1 cellular context compared by ENCODE assay signal in the genomic region with DNA sequence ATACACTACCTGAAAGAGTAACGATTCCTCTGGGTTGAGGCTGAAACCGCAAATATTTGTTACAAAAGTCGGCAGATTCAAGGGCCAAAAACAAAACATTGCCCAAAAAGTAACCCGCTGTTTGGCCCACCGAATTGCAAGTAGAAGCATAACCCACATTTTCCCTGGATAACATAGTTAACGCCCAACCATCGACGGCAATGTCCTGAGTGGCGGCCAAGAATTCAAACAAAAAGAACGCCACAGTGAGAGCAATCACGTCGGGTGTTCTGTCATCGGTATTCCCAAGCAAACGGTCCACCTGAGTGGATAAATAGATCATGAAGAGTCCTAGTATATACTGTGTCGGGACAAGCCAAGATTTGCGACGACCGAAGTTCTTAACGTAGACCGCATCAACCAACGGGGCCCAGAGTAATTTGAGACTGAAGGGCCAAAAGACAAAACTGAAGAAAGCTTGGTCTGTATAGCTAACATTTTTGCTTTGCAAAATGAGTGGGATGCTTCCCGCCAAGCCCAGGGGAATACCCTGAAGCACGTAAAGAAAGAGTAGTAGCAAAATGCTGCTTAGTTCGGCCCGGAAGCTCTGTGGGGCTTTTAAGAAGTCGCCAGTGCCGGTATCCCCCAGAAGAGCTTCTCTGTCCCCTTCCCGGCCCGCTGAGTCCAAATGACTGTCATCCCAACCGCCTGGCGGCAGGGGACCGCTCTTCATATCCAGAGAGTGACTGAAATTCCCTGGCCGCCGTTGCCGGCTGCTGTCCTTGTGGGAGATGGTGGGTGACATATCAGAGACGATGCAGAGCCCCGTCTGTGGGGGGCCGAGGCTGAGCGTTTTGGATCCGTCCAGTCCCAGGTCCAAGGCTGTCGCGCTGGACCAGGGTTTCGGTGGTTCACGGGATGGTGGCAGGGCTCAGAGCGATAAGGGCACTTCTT.
A peak's percentile ranks its signal among the peaks of the same experiment; 100 is the strongest.
TF ChIP-seq lines count a peak whose summit lies in the region.

No MANE protein-coding gene starts in this region.

TF ChIP-seq in K562, 482 proteins besides CTCF, POLR2A, EP300 and RAD21 (continues in another document):
- TF ChIP-seq, protein P1, sequence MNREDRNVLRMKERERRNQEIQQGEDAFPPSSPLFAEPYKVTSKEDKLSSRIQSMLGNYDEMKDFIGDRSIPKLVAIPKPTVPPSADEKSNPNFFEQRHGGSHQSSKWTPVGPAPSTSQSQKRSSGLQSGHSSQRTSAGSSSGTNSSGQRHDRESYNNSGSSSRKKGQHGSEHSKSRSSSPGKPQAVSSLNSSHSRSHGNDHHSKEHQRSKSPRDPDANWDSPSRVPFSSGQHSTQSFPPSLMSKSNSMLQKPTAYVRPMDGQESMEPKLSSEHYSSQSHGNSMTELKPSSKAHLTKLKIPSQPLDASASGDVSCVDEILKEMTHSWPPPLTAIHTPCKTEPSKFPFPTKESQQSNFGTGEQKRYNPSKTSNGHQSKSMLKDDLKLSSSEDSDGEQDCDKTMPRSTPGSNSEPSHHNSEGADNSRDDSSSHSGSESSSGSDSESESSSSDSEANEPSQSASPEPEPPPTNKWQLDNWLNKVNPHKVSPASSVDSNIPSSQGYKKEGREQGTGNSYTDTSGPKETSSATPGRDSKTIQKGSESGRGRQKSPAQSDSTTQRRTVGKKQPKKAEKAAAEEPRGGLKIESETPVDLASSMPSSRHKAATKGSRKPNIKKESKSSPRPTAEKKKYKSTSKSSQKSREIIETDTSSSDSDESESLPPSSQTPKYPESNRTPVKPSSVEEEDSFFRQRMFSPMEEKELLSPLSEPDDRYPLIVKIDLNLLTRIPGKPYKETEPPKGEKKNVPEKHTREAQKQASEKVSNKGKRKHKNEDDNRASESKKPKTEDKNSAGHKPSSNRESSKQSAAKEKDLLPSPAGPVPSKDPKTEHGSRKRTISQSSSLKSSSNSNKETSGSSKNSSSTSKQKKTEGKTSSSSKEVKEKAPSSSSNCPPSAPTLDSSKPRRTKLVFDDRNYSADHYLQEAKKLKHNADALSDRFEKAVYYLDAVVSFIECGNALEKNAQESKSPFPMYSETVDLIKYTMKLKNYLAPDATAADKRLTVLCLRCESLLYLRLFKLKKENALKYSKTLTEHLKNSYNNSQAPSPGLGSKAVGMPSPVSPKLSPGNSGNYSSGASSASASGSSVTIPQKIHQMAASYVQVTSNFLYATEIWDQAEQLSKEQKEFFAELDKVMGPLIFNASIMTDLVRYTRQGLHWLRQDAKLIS (CRISPR knock-in tag; IDR thresholded peaks at IDR 0.05) = no peak; the same call in 1 of the 2 replicates
- TF ChIP-seq FOXP1 (CRISPR knock-in tag; IDR thresholded peaks at IDR 0.05) (peak; percentile 17; the same call in 1 of the 2 replicates), TGIF2 (CRISPR knock-in tag; IDR thresholded peaks at IDR 0.05) (peak; percentile 68; the same call in 1 of the 2 replicates), MEIS2 (IDR thresholded peaks at IDR 0.05; ENCODE audit: partially characterized antibody) (no peak), TCF7 (IDR thresholded peaks at IDR 0.05; ENCODE audit: borderline replicate concordance) (peak; percentile 31; the same call in 1 of the 2 replicates), SMAD1 (IDR thresholded peaks at IDR 0.05; ENCODE audit: low read depth, low read length, partially characterized antibody) (peak; percentile 33), ILF3 (IDR thresholded peaks at IDR 0.05; ENCODE audit: borderline replicate concordance) (no peak), ZBED1 (IDR thresholded peaks at IDR 0.05) (no peak; the same call in 1 of the 2 replicates), CHD1 (IDR thresholded peaks at IDR 0.05; ENCODE audit: low read length) (peak; percentile 72), PRMT5 (CRISPR knock-in tag; IDR thresholded peaks at IDR 0.05) (0 out of 2 replicates have a peak, but pooled peaks have one; percentile 33), ZC3H4 (CRISPR knock-in tag; IDR thresholded peaks at IDR 0.05; ENCODE audit: borderline replicate concordance) (peak; percentile 48; the same call in 1 of the 2 replicates), KDM5B (IDR thresholded peaks at IDR 0.05; ENCODE audit: insufficient replicate concordance, low read depth, low read length) (peak; percentile 40), FOXJ2 (tag; IDR thresholded peaks at IDR 0.05) (0 out of 2 replicates have a peak, but pooled peaks have one; percentile 4), SMARCE1 (IDR thresholded peaks at IDR 0.05) (no peak), XRCC5 (IDR thresholded peaks at IDR 0.05; ENCODE audit: low read depth, low read length) (no peak), HLTF (IDR thresholded peaks at IDR 0.05) (peak; percentile 28; the same call in 1 of the 2 replicates), RBM22 (IDR thresholded peaks at IDR 0.05; ENCODE audit: low read depth, low read length, poor library complexity, severe bottlenecking) (no peak), SMARCA4 (IDR thresholded peaks at IDR 0.05) (0 out of 2 replicates have a peak, but pooled peaks have one; percentile 9)
- TF ChIP-seq, protein P2, sequence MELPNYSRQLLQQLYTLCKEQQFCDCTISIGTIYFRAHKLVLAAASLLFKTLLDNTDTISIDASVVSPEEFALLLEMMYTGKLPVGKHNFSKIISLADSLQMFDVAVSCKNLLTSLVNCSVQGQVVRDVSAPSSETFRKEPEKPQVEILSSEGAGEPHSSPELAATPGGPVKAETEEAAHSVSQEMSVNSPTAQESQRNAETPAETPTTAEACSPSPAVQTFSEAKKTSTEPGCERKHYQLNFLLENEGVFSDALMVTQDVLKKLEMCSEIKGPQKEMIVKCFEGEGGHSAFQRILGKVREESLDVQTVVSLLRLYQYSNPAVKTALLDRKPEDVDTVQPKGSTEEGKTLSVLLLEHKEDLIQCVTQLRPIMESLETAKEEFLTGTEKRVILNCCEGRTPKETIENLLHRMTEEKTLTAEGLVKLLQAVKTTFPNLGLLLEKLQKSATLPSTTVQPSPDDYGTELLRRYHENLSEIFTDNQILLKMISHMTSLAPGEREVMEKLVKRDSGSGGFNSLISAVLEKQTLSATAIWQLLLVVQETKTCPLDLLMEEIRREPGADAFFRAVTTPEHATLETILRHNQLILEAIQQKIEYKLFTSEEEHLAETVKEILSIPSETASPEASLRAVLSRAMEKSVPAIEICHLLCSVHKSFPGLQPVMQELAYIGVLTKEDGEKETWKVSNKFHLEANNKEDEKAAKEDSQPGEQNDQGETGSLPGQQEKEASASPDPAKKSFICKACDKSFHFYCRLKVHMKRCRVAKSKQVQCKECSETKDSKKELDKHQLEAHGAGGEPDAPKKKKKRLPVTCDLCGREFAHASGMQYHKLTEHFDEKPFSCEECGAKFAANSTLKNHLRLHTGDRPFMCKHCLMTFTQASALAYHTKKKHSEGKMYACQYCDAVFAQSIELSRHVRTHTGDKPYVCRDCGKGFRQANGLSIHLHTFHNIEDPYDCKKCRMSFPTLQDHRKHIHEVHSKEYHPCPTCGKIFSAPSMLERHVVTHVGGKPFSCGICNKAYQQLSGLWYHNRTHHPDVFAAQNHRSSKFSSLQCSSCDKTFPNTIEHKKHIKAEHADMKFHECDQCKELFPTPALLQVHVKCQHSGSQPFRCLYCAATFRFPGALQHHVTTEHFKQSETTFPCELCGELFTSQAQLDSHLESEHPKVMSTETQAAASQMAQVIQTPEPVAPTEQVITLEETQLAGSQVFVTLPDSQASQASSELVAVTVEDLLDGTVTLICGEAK (IDR thresholded peaks at IDR 0.05) = no peak
- TF ChIP-seq, protein P2 (CRISPR knock-in tag; IDR thresholded peaks at IDR 0.05) = 0 out of 2 replicates have a peak, but pooled peaks have one; percentile 46
- TF ChIP-seq, protein P3, sequence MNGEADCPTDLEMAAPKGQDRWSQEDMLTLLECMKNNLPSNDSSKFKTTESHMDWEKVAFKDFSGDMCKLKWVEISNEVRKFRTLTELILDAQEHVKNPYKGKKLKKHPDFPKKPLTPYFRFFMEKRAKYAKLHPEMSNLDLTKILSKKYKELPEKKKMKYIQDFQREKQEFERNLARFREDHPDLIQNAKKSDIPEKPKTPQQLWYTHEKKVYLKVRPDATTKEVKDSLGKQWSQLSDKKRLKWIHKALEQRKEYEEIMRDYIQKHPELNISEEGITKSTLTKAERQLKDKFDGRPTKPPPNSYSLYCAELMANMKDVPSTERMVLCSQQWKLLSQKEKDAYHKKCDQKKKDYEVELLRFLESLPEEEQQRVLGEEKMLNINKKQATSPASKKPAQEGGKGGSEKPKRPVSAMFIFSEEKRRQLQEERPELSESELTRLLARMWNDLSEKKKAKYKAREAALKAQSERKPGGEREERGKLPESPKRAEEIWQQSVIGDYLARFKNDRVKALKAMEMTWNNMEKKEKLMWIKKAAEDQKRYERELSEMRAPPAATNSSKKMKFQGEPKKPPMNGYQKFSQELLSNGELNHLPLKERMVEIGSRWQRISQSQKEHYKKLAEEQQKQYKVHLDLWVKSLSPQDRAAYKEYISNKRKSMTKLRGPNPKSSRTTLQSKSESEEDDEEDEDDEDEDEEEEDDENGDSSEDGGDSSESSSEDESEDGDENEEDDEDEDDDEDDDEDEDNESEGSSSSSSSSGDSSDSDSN (IDR thresholded peaks at IDR 0.05; ENCODE audit: borderline replicate concordance in 1 of 2, low read depth in 2 of 2, low read length in 2 of 2) = 0 out of 4 replicates have a peak, but pooled peaks of 1 of the 2 experiments have one; percentile 52
- TF ChIP-seq, protein P4, sequence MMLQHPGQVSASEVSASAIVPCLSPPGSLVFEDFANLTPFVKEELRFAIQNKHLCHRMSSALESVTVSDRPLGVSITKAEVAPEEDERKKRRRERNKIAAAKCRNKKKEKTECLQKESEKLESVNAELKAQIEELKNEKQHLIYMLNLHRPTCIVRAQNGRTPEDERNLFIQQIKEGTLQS (IDR thresholded peaks at IDR 0.05) = no peak
- TF ChIP-seq, protein P4 (CRISPR knock-in tag; conservative IDR thresholded peaks at IDR 0.05) = 0 out of 2 replicates have a peak, but pooled peaks have one; percentile 23
- TF ChIP-seq, protein P5, sequence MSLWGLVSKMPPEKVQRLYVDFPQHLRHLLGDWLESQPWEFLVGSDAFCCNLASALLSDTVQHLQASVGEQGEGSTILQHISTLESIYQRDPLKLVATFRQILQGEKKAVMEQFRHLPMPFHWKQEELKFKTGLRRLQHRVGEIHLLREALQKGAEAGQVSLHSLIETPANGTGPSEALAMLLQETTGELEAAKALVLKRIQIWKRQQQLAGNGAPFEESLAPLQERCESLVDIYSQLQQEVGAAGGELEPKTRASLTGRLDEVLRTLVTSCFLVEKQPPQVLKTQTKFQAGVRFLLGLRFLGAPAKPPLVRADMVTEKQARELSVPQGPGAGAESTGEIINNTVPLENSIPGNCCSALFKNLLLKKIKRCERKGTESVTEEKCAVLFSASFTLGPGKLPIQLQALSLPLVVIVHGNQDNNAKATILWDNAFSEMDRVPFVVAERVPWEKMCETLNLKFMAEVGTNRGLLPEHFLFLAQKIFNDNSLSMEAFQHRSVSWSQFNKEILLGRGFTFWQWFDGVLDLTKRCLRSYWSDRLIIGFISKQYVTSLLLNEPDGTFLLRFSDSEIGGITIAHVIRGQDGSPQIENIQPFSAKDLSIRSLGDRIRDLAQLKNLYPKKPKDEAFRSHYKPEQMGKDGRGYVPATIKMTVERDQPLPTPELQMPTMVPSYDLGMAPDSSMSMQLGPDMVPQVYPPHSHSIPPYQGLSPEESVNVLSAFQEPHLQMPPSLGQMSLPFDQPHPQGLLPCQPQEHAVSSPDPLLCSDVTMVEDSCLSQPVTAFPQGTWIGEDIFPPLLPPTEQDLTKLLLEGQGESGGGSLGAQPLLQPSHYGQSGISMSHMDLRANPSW (CRISPR knock-in tag; IDR thresholded peaks at IDR 0.05) = peak; percentile 88; the same call in 1 of the 2 replicates
- TF ChIP-seq, protein P6, sequence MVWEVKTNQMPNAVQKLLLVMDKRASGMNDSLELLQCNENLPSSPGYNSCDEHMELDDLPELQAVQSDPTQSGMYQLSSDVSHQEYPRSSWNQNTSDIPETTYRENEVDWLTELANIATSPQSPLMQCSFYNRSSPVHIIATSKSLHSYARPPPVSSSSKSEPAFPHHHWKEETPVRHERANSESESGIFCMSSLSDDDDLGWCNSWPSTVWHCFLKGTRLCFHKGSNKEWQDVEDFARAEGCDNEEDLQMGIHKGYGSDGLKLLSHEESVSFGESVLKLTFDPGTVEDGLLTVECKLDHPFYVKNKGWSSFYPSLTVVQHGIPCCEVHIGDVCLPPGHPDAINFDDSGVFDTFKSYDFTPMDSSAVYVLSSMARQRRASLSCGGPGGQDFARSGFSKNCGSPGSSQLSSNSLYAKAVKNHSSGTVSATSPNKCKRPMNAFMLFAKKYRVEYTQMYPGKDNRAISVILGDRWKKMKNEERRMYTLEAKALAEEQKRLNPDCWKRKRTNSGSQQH (CRISPR knock-in tag; IDR thresholded peaks at IDR 0.05) = no peak
- TF ChIP-seq, protein P7, sequence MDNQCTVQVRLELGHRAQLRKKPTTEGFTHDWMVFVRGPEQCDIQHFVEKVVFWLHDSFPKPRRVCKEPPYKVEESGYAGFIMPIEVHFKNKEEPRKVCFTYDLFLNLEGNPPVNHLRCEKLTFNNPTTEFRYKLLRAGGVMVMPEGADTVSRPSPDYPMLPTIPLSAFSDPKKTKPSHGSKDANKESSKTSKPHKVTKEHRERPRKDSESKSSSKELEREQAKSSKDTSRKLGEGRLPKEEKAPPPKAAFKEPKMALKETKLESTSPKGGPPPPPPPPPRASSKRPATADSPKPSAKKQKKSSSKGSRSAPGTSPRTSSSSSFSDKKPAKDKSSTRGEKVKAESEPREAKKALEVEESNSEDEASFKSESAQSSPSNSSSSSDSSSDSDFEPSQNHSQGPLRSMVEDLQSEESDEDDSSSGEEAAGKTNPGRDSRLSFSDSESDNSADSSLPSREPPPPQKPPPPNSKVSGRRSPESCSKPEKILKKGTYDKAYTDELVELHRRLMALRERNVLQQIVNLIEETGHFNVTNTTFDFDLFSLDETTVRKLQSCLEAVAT (IDR thresholded peaks at IDR 0.05) = peak in 1 of 2 experiments; percentile 82; a peak in 2 of 4 replicates
